ENCODE assay signal across 8 cellular contexts in the genomic region with DNA sequence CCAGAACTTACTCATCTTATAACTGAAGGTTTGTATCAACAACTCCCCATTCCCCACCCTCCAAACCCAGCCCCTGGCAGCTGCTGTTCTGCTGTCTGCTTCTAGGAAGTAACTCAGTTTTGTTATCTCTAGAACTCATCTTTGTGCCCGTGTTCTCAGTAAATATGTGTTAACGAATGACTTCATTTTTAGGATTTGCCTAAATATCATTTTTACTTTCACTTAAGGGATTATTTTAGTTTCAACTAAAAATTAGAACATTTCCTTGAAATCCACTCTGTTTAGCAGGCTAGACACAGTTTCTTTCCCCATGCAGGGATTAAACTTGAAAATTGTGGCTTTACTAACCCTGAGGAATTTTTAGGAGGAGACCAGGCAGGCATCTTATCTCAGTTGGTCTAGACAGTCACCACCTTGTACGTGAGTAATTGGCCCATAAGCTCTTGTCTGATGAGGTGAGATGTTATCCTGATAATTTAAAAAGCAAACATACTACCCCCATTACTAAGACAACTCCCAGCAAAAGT.
DNase-seq lines count a peak whose midpoint lies in the region; ATAC-seq and TF ChIP-seq lines count a peak whose summit lies in the region.

No MANE protein-coding gene starts in this region.

- intact Hi-C loops in Calu3 (cut with micrococcal nuclease; ENCODE audit: unreplicated experiment): loop anchor here (1.0 to 2.0 kb wide), 2 partner anchors 15 to 19 kb away; no protein-coding TSS in a partner anchor
- intact Hi-C loops in PC-3 (cut with micrococcal nuclease): no loop called here
- intact Hi-C loops in Right ventricle myocardium inferior (cut with DNase I): no loop called here

- H3K36me3 ChIP-seq in PC-3 (ENCODE audit: low read depth, low read length): no peaks in the 10 kb centered on the region
- no peaks in the 10 kb centered on the region for H3K36me3 ChIP-seq in thoracic aorta

- H3K4me1 Mint-ChIP-seq in Calu3 (ENCODE audit: low read depth, unreplicated experiment): peaks cover 65% of the 10 kb centered on the region

- H3K9ac ChIP-seq in PC-3 (ENCODE audit: low read length): 0 out of 2 replicates have a peak overlapping the region, but pooled peaks have one; percentile 19

- no peak for DNase-seq in Calu3
- DNase-seq in PC-3: peak; percentile 64
- peak; percentile 67 for DNase-seq in central memory CD4-positive, alpha-beta T cell
- no peak for DNase-seq in thoracic aorta (ENCODE audit: low spot score)
- DNase-seq in Right ventricle myocardium inferior (ENCODE audit: missing footprints): no peak
- no peak for DNase-seq in DMS 273 treated with DMSO at 0.1 percent for 48 hours (lab: John Stamatoyannopoulos, UW)
- no peak for DNase-seq in SW480 (ENCODE audit: low spot score)

- H3K4me3 ChIP-seq in PC-3 (ENCODE audit: low read length) (peak overlapping the region; percentile 54), thoracic aorta (peak overlapping the region; percentile 18)

- peak overlapping the region; percentile 66 for H3K27ac ChIP-seq in PC-3 (ENCODE audit: low read length)
- H3K27ac ChIP-seq in thoracic aorta: peak overlapping the region in 1 of 2 donors; percentile 75

- H3K27ac Mint-ChIP-seq in Calu3 (ENCODE audit: unreplicated experiment): peak overlapping the region; percentile 11

- H3K9me3 ChIP-seq in PC-3 (ENCODE audit: low read length) (no peaks in the 10 kb centered on the region), thoracic aorta (no peaks in the 10 kb centered on the region)

- BruUV-seq in Calu3 (replicated peaks; lab: Mats Ljungman, UMichigan): no TSS peak
- BruUV-seq in PC-3 (replicated peaks; lab: Mats Ljungman, UMichigan): no TSS peak

- H3K9me3 Mint-ChIP-seq in Calu3 (ENCODE audit: low read depth, unreplicated experiment): no peaks in the 10 kb centered on the region

- H4K20me1 ChIP-seq in PC-3 (ENCODE audit: low read length): no peaks in the 10 kb centered on the region

- H3K79me2 ChIP-seq in PC-3 (ENCODE audit: low read length): peaks cover 6% of the 10 kb centered on the region; the same call in 1 of the 2 replicates

- H3K4me2 ChIP-seq in PC-3 (ENCODE audit: low read length): peak overlapping the region; percentile 76

- ATAC-seq in GM21786 (IDR thresholded peaks at IDR 0.05; ENCODE audit: unreplicated experiment) (peak; percentile 36), PC-3 (peak; percentile 76), thoracic aorta (ENCODE audit: insufficient number of reproducible peaks, low FRiP score, low read depth) (no peak), Right ventricle myocardium inferior (no peak)

- TF ChIP-seq CTCF in Calu3 (IDR thresholded peaks at IDR 0.05; ENCODE audit: unreplicated experiment) (no peak), PC-3 (conservative IDR thresholded peaks at IDR 0.05; ENCODE audit: low read depth, low read length) (no peak), thoracic aorta (IDR thresholded peaks at IDR 0.05) (no peak)

- H3K27me3 Mint-ChIP-seq in Calu3 (ENCODE audit: unreplicated experiment): no peaks in the 10 kb centered on the region

- no peak overlapping the region for H2AFZ ChIP-seq in PC-3 (ENCODE audit: low read length)

- H3K27me3 ChIP-seq in PC-3 (ENCODE audit: low read length) (no peaks in the 10 kb centered on the region), thoracic aorta (replicated peaks; ENCODE audit: insufficient read depth) (no peaks in the 10 kb centered on the region)

- peaks cover 37% of the 10 kb centered on the region for H3K4me1 ChIP-seq in PC-3 (ENCODE audit: insufficient read depth, low read length)
- H3K4me1 ChIP-seq in thoracic aorta (ENCODE audit: control insufficient read depth in 1 of 2, low read depth in 2 of 2): peaks cover 47 to 85% of the 10 kb centered on the region in 2 donors

- H3K4me3 Mint-ChIP-seq in Calu3 (ENCODE audit: low read depth, unreplicated experiment): peak overlapping the region; percentile 6

- no peaks in the 10 kb centered on the region for H3K9me2 ChIP-seq in PC-3 (replicated peaks; ENCODE audit: low read length)

- CTCF ChIA-PET in Calu3 (lab: Charles Lee): interaction anchor here (0.8 to 3.9 kb wide), 2 partner anchors 11 to 15 kb away, joined by 3 to 13 read pairs; no protein-coding TSS in a partner anchor
- CTCF ChIA-PET in PC-3 (lab: Charles Lee): no interaction called here

- no peaks in the 10 kb centered on the region for H3F3A ChIP-seq in PC-3 (ENCODE audit: low read length, unreplicated experiment)

- POLR2A ChIA-PET in PC-3 (lab: Charles Lee; ENCODE audit: unreplicated experiment): no interaction called here

- no peaks in the 10 kb centered on the region for H3K36me3 Mint-ChIP-seq in Calu3 (ENCODE audit: insufficient read depth, unreplicated experiment)

Comparison
In these comparisons a context has a peak if more than half of its experiments do, and no peak if none do; other contexts are left out.
1. DNase-seq: peak in PC-3 (single experiment) and central memory CD4-positive, alpha-beta T cell (single experiment); none in Calu3 (single experiment), thoracic aorta (single experiment), Right ventricle myocardium inferior (single experiment), DMS 273 treated with DMSO at 0.1 percent for 48 hours (single experiment) and SW480 (single experiment).
2. ATAC-seq: peak in GM21786 (single experiment) and PC-3 (single experiment); none in thoracic aorta (single experiment) and Right ventricle myocardium inferior (single experiment).